ENCODE assay signal across 1 cellular context in the genomic region with DNA sequence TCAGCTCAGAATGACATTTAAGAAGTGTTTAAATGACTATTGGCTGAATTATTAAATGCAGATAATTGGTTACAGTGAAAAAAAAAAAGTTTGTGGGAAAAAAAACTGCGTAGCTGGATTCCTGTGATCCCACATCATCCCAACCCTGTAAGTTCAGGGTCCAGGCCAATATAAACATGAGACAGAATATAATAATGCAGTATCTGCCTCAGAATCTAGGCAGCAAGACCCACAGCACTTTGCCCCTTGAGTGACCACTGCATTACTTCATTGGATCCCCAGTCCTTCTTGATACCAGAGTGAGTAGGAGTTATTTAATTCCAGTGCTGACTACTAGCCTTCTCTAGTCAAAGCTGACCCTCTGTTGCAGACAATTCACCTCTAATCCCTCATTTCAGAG.
TF ChIP-seq lines count a peak whose summit lies in the region.

No MANE protein-coding gene starts in this region.

TF ChIP-seq in GM23338, 12 proteins besides CTCF, POLR2A, EP300 and RAD21 (continued from another document):
- TF ChIP-seq, protein P1, sequence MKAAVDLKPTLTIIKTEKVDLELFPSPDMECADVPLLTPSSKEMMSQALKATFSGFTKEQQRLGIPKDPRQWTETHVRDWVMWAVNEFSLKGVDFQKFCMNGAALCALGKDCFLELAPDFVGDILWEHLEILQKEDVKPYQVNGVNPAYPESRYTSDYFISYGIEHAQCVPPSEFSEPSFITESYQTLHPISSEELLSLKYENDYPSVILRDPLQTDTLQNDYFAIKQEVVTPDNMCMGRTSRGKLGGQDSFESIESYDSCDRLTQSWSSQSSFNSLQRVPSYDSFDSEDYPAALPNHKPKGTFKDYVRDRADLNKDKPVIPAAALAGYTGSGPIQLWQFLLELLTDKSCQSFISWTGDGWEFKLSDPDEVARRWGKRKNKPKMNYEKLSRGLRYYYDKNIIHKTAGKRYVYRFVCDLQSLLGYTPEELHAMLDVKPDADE (IDR thresholded peaks at IDR 0.05), result no peak
- TF ChIP-seq, protein P2, sequence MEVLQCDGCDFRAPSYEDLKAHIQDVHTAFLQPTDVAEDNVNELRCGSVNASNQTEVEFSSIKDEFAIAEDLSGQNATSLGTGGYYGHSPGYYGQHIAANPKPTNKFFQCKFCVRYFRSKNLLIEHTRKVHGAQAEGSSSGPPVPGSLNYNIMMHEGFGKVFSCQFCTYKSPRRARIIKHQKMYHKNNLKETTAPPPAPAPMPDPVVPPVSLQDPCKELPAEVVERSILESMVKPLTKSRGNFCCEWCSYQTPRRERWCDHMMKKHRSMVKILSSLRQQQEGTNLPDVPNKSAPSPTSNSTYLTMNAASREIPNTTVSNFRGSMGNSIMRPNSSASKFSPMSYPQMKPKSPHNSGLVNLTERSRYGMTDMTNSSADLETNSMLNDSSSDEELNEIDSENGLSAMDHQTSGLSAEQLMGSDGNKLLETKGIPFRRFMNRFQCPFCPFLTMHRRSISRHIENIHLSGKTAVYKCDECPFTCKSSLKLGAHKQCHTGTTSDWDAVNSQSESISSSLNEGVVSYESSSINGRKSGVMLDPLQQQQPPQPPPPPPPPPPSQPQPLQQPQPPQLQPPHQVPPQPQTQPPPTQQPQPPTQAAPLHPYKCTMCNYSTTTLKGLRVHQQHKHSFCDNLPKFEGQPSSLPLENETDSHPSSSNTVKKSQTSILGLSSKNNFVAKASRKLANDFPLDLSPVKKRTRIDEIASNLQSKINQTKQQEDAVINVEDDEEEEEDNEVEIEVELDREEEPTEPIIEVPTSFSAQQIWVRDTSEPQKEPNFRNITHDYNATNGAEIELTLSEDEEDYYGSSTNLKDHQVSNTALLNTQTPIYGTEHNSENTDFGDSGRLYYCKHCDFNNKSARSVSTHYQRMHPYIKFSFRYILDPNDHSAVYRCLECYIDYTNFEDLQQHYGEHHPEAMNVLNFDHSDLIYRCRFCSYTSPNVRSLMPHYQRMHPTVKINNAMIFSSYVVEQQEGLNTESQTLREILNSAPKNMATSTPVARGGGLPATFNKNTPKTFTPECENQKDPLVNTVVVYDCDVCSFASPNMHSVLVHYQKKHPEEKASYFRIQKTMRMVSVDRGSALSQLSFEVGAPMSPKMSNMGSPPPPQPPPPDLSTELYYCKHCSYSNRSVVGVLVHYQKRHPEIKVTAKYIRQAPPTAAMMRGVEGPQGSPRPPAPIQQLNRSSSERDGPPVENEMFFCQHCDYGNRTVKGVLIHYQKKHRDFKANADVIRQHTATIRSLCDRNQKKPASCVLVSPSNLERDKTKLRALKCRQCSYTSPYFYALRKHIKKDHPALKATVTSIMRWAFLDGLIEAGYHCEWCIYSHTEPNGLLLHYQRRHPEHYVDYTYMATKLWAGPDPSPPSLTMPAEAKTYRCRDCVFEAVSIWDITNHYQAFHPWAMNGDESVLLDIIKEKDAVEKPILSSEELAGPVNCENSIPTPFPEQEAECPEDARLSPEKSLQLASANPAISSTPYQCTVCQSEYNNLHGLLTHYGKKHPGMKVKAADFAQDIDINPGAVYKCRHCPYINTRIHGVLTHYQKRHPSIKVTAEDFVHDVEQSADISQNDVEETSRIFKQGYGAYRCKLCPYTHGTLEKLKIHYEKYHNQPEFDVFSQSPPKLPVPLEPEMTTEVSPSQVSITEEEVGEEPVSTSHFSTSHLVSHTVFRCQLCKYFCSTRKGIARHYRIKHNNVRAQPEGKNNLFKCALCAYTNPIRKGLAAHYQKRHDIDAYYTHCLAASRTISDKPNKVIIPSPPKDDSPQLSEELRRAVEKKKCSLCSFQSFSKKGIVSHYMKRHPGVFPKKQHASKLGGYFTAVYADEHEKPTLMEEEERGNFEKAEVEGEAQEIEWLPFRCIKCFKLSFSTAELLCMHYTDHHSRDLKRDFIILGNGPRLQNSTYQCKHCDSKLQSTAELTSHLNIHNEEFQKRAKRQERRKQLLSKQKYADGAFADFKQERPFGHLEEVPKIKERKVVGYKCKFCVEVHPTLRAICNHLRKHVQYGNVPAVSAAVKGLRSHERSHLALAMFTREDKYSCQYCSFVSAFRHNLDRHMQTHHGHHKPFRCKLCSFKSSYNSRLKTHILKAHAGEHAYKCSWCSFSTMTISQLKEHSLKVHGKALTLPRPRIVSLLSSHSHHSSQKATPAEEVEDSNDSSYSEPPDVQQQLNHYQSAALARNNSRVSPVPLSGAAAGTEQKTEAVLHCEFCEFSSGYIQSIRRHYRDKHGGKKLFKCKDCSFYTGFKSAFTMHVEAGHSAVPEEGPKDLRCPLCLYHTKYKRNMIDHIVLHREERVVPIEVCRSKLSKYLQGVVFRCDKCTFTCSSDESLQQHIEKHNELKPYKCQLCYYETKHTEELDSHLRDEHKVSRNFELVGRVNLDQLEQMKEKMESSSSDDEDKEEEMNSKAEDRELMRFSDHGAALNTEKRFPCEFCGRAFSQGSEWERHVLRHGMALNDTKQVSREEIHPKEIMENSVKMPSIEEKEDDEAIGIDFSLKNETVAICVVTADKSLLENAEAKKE (CRISPR knock-in tag; IDR thresholded peaks at IDR 0.05), result no peak
- TF ChIP-seq ZNF331 (CRISPR knock-in tag; IDR thresholded peaks at IDR 0.05; ENCODE audit: low read depth), result no peak
- TF ChIP-seq CREB1 (CRISPR knock-in tag; IDR thresholded peaks at IDR 0.05; ENCODE audit: low read depth), result no peak
